ENCODE assay signal across 34 cellular contexts in the genomic region with DNA sequence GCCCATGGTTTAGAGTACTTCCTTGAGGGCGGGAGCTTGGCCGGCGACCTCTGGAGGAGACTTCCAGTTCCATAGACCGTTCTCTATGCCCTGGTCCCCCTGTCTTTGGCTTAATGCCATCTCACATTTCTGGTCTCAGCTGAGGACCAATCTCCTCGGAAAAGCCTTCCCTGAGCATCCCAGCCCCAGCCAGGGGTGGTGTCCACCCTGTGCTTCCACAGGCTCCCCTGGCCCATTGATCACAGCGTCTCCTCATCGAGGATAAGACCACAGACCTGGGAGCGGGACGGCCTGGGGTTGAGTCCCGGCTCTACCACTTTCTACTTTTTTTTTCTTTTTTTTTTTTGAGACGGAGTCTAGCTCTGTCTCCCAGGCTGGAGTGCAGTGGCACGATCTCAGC. TPM values are rescaled to one million over a fixed set of nuclear protein-coding genes. Genes with fewer than 3 reads are reported as not detected.
"Had no signal": no experiment of that assay in that cellular context is flagged by ENCODE, and none has a peak within 500 bp of the region (broad histone marks: within the 10 kb centered on the region; RNA-seq: fewer than 3 reads in every experiment).

No MANE protein-coding gene starts in this region.

- H2AFZ ChIP-seq: neural progenitor cell had no signal

- ATAC-seq: left colon; left lung; lower lobe of right lung; natural killer cell; right lobe of liver; stimulated activated memory B cell treated with anti-CD40 and anti-IgM and Interleukin-4, amounts not matched to agents 10 μg/mL and 1 μg/mL and 100 μg/mL, for 72 hours; stimulated activated naive CD8-positive, alpha-beta T cell treated with anti-CD3 and anti-CD28 coated beads, Interleukin-15, Interleukin-2, amounts not matched to agents 100 U/mL and 50 U/mL, for 24 hours; upper lobe of right lung had no signal

- H3K36me3 Mint-ChIP-seq: immature natural killer cell, naive B cell, natural killer cell had no signal

- FAIRE-seq: islet of Langerhans, kidney, urothelium cell line had no signal

- H3K27ac ChIP-seq: left lung, lower lobe of right lung, neural progenitor cell, neutrophil, ovary, right atrium auricular region, right lobe of liver, stomach, testis, thyroid gland, upper lobe of right lung had no signal

- H3K27me3 ChIP-seq: ovary, right atrium auricular region, testis, thyroid gland, upper lobe of right lung had no signal

- H3K4me1 ChIP-seq: neural progenitor cell, right lobe of liver, testis, upper lobe of right lung had no signal

- H3K4me3 Mint-ChIP-seq: immature natural killer cell; mesothelial cell of epicardium; naive B cell; natural killer cell; nephron progenitor cell; neural progenitor cell; stimulated activated memory B cell treated with anti-CD40 and anti-IgM and Interleukin-4, amounts not matched to agents 10 μg/mL and 1 μg/mL and 100 μg/mL, for 72 hours had no signal

- H3K9ac ChIP-seq: neural progenitor cell had no signal

- H3K36me3 ChIP-seq: left lung, lower lobe of right lung, neural progenitor cell, neutrophil, ovary, right atrium auricular region, right lobe of liver, thyroid gland, upper lobe of right lung had no signal

- H3K9me3 ChIP-seq: left lung, lower lobe of right lung, neutrophil, ovary, right atrium auricular region, right lobe of liver, stomach, testis, thyroid gland, upper lobe of right lung had no signal

- H3K9me3 Mint-ChIP-seq: immature natural killer cell; mesothelial cell of epicardium; naive B cell; natural killer cell; nephron progenitor cell; neural progenitor cell; stimulated activated memory B cell treated with anti-CD40 and anti-IgM and Interleukin-4, amounts not matched to agents 10 μg/mL and 1 μg/mL and 100 μg/mL, for 72 hours had no signal

- H3K27ac Mint-ChIP-seq: mesothelial cell of epicardium; nephron progenitor cell; neural progenitor cell; progenitor cell of endocrine pancreas; stimulated activated memory B cell treated with anti-CD40 and anti-IgM and Interleukin-4, amounts not matched to agents 10 μg/mL and 1 μg/mL and 100 μg/mL, for 72 hours had no signal

- H3K4me1 Mint-ChIP-seq: immature natural killer cell; stimulated activated memory B cell treated with anti-CD40 and anti-IgM and Interleukin-4, amounts not matched to agents 10 μg/mL and 1 μg/mL and 100 μg/mL, for 72 hours had no signal

- H3K4me2 ChIP-seq: neural progenitor cell, smooth muscle cell had no signal

- DNase-seq: hypothalamus; immature natural killer cell; kidney; left colon; lower lobe of right lung; mammary epithelial cell; mesendoderm; naive B cell; natural killer cell; nephron progenitor cell; occipital lobe; ovary; stimulated activated CD4-positive, alpha-beta T cell treated with anti-CD3 and anti-CD28 coated beads, Interleukin-1b, Interleukin-23, amount 100 ng/mL, for 48 hours; stimulated activated CD4-positive, alpha-beta T cell treated with anti-CD3 and anti-CD28 coated beads, Interleukin-2, amount 100 ng/mL, for 48 hours; stimulated activated CD4-positive, alpha-beta T cell treated with anti-CD3 and anti-CD28 coated beads, Interleukin-4, amount 100 ng/mL, for 4 hours; stimulated activated CD8-positive, alpha-beta memory T cell treated with anti-CD3 and anti-CD28 coated beads, Interleukin-4, amount 100 ng/mL, for 48 hours; stimulated activated naive CD8-positive, alpha-beta T cell treated with anti-CD3 and anti-CD28 coated beads, Interleukin-15, Interleukin-2, amounts not matched to agents 100 U/mL and 50 U/mL, for 24 hours; stomach; testis; thyroid gland; trophoblast cell; upper lobe of right lung had no signal

- H3K4me3 ChIP-seq: left lung, lower lobe of right lung, neural progenitor cell, ovary, right atrium auricular region, right lobe of liver, smooth muscle cell, stomach, testis, thyroid gland, upper lobe of right lung had no signal

- H3K27me3 Mint-ChIP-seq: naive B cell; stimulated activated memory B cell treated with anti-CD40 and anti-IgM and Interleukin-4, amounts not matched to agents 10 μg/mL and 1 μg/mL and 100 μg/mL, for 72 hours had no signal

RNA-seq across cellular contexts. Expression of a gene that starts 14.5 kb away (rescaled TPM):
- total RNA-seq: mononuclear cell, natural killer cell had no signal
